20 cellular contexts compared by ENCODE assay signal in the genomic region with DNA sequence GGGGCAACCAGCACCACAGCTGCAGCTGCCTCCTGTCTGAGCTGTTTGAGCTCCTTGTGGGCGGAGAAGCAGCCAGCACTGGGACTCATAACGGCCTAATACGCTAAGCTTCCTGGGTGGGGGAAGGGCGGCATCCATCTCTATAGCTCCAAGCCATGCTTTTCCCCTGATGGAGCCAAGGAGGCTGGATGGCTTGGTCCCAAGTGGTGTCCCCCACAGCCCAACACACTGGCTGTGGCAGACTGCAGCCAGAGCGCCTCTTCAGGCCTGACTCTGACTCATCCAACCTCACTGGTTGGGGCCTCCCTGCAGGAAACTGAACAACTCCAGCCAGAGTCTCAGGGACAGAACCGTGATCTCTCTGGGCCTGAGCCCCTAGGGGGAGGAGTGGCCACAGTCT.
A peak's percentile ranks its signal among the peaks of the same experiment; 100 is the strongest.
DNase-seq lines count a peak whose midpoint lies in the region; ATAC-seq and TF ChIP-seq lines count a peak whose summit lies in the region.
"Had no signal": no experiment of that assay in that cellular context is flagged by ENCODE, and none has a peak within 500 bp of the region (broad histone marks: within the 10 kb centered on the region; RNA-seq: fewer than 3 reads in every experiment).

No MANE protein-coding gene starts in this region.

- TF ChIP-seq RAD21 in IMR-90 (IDR thresholded peaks at IDR 0.05; ENCODE audit: low read length): no peak

- H3K9me3 Mint-ChIP-seq in WTC11: peaks cover 37% of the 10 kb centered on the region

- no peak overlapping the region; the same call in none of the 2 replicates for H4K91ac ChIP-seq in IMR-90 (ENCODE audit: insufficient read depth, low read depth, low read length)

- peak; percentile 33 for DNase-seq in AG20443 (ENCODE audit: low spot score)
- DNase-seq in IMR-90: peak; percentile 69
- DNase-seq in WTC11 (ENCODE audit: low spot score): peak; percentile 13
- DNase-seq in hepatocyte (ENCODE audit: low spot score): peak; percentile 7
- DNase-seq in NCI-H69 (lab: John Stamatoyannopoulos, UW): no peak
- no peak for DNase-seq in OCI-LY7 (ENCODE audit: low spot score)
- DNase-seq: activated CD4-positive, alpha-beta T cell treated with anti-CD3 and anti-CD28 coated beads, Interleukin-2, amount 10 ng/mL, durations not matched to agents 24 days and 14 days; activated T-cell treated with anti-CD3 and anti-CD28 coated beads for 4 hours; DMS 273 treated with DMSO at 0.1 percent for 48 hours; effector CD4-positive, alpha-beta T cell; lower lobe of right lung; NCI-H748 treated with DMSO at 0.1 percent for 48 hours; retina; RPMI8226 had no signal

- H3K27me3 Mint-ChIP-seq in WTC11 (ENCODE audit: low read depth): no peaks in the 10 kb centered on the region
- H3K27me3 Mint-ChIP-seq: activated CD4-positive, alpha-beta T cell treated with anti-CD3 and anti-CD28 coated beads, Interleukin-2, amount 10 ng/mL, durations not matched to agents 24 days and 14 days; natural killer cell treated with Interleukin-12 subunit alpha and Interleukin-12 subunit beta and Interleukin-15 and Interleukin-18, amount 100 ng/mL, for 72 hours had no signal

- H3K4ac ChIP-seq in IMR-90 (ENCODE audit: low read depth, low read length): peak overlapping the region; percentile 69

- BruUV-seq in IMR-90 (replicated peaks; lab: Mats Ljungman, UMichigan) (no TSS peak), OCI-LY7 (replicated peaks; lab: Mats Ljungman, UMichigan) (no TSS peak)

- H3K36me3 Mint-ChIP-seq in WTC11: peaks cover 6% of the 10 kb centered on the region
- H3K36me3 Mint-ChIP-seq: activated naive CD4-positive, alpha-beta T cell treated with anti-CD3 and anti-CD28 coated beads, Interleukin-2, amount 50 U/mL, for 24 hours; natural killer cell treated with Interleukin-12 subunit alpha and Interleukin-12 subunit beta and Interleukin-15 and Interleukin-18, amount 100 ng/mL, for 72 hours had no signal

- ATAC-seq in IMR-90 (ENCODE audit: low read depth) (peak; percentile 83), WTC11 (peak; percentile 66), HG03025 (IDR thresholded peaks at IDR 0.05; ENCODE audit: low FRiP score, unreplicated experiment) (no peak), GM21619 (IDR thresholded peaks at IDR 0.05; ENCODE audit: unreplicated experiment) (no peak)
- ATAC-seq: lower lobe of right lung had no signal

- H2BK120ac ChIP-seq in IMR-90 (ENCODE audit: low read depth, low read length): peak overlapping the region; percentile 54

- dilution Hi-C loops in IMR-90 (cut with HindIII; ENCODE audit: low sequenced_read_pairs, unreplicated experiment): no loop called here

- H2AFZ ChIP-seq in IMR-90 (replicated peaks; ENCODE audit: low read length, poor library complexity) (peak overlapping the region; percentile 81), hepatocyte (no peak overlapping the region), OCI-LY7 (ENCODE audit: low read length) (no peak overlapping the region)

- H3K23ac ChIP-seq in IMR-90 (ENCODE audit: low read depth, low read length): no peak overlapping the region

- H3K4me3 ChIP-seq in IMR-90 (ENCODE audit: insufficient read depth, low read depth, low read length) (no peak overlapping the region), hepatocyte (no peak overlapping the region), OCI-LY7 (ENCODE audit: low read depth, low read length, poor library complexity, severe bottlenecking) (no peak overlapping the region)
- H3K4me3 ChIP-seq: cardiac muscle cell, lower lobe of right lung had no signal

- CTCF ChIA-PET in IMR-90 (lab: Yijun Ruan, JAX): no interaction called here
- CTCF ChIA-PET in WTC11 (lab: Charles Lee): interaction anchor here (1.1 to 1.9 kb wide), 2 partner anchors 8 to 37 kb away, joined by 4 to 6 read pairs; no protein-coding TSS in a partner anchor
- CTCF ChIA-PET in OCI-LY7 (lab: Charles Lee; ENCODE audit: unreplicated experiment): no interaction called here

- H3K79me1 ChIP-seq in IMR-90 (ENCODE audit: low read depth in 1 of 2, low read length in 2 of 2): no peaks in the 10 kb centered on the region

- POLR2A ChIA-PET in IMR-90 (lab: Charles Lee; ENCODE audit: unreplicated experiment) (no interaction called here), WTC11 (lab: Charles Lee) (no interaction called here), OCI-LY7 (lab: Charles Lee) (no interaction called here)

- H3K36me3 ChIP-seq in IMR-90 (ENCODE audit: control insufficient read depth, insufficient read depth, low read length): no peaks in the 10 kb centered on the region
- H3K36me3 ChIP-seq in hepatocyte (replicated peaks; ENCODE audit: insufficient read depth, low read depth): no peaks in the 10 kb centered on the region
- no peaks in the 10 kb centered on the region for H3K36me3 ChIP-seq in OCI-LY7 (ENCODE audit: insufficient read depth, low read length)
- H3K36me3 ChIP-seq: cardiac muscle cell, lower lobe of right lung had no signal

- peak overlapping the region; percentile 26; the same call in 1 of the 3 replicates for H2BK15ac ChIP-seq in IMR-90 (ENCODE audit: low read depth, low read length)

- peak overlapping the region; percentile 1 for H2AK9ac ChIP-seq in IMR-90 (replicated peaks; ENCODE audit: low read depth, low read length, poor library complexity)

- H3K27ac ChIP-seq in IMR-90 (ENCODE audit: insufficient read depth, low read length) (no peak overlapping the region), hepatocyte (no peak overlapping the region), OCI-LY7 (ENCODE audit: low read depth, low read length, poor library complexity, severe bottlenecking) (no peak overlapping the region)
- H3K27ac ChIP-seq: cardiac muscle cell, lower lobe of right lung had no signal

- peak overlapping the region; percentile 4; the same call in 1 of the 2 replicates for H3K56ac ChIP-seq in IMR-90 (ENCODE audit: extremely low read depth, insufficient read depth, low read length)

- no peaks in the 10 kb centered on the region for H3K27me3 ChIP-seq in IMR-90 (ENCODE audit: control insufficient read depth, insufficient read depth, low read length)
- H3K27me3 ChIP-seq in hepatocyte: no peaks in the 10 kb centered on the region
- H3K27me3 ChIP-seq: cardiac muscle cell had no signal

- 0 out of 2 replicates have a peak overlapping the region, but pooled peaks have one; percentile 13 for H3K18ac ChIP-seq in IMR-90 (ENCODE audit: low read depth, low read length)

- TF ChIP-seq POLR2A in IMR-90 (IDR thresholded peaks at IDR 0.05; ENCODE audit: low read depth, low read length): no peak

- peak overlapping the region; percentile 31; the same call in 1 of the 2 replicates for H2AK5ac ChIP-seq in IMR-90 (ENCODE audit: low read depth, low read length)

- no peak overlapping the region for H3K4me3 Mint-ChIP-seq in WTC11
- H3K4me3 Mint-ChIP-seq: activated CD4-positive, alpha-beta T cell treated with anti-CD3 and anti-CD28 coated beads, Interleukin-2, amount 10 ng/mL, durations not matched to agents 24 days and 14 days; activated naive CD4-positive, alpha-beta T cell treated with anti-CD3 and anti-CD28 coated beads, Interleukin-2, amount 50 U/mL, for 24 hours; natural killer cell treated with Interleukin-12 subunit alpha and Interleukin-12 subunit beta and Interleukin-15 and Interleukin-18, amount 100 ng/mL, for 72 hours; T-helper 1 cell treated with Interleukin-12 subunit alpha and Interleukin-12 subunit beta and Interleukin-4 antibody, amounts not matched to agents 30 μg/mL and 1 μg/mL, for 36 hours had no signal

- no peak for TF ChIP-seq CTCF in IMR-90 (conservative IDR thresholded peaks at IDR 0.05; ENCODE audit: low read depth, low read length)
- no peak for TF ChIP-seq CTCF in WTC11 (IDR thresholded peaks at IDR 0.05)
- no peak for TF ChIP-seq CTCF in hepatocyte (IDR thresholded peaks at IDR 0.05; ENCODE audit: poor library complexity)
- no peak for TF ChIP-seq CTCF in OCI-LY7 (conservative IDR thresholded peaks at IDR 0.05; ENCODE audit: low read length)

- H3K79me2 ChIP-seq in hepatocyte (no peaks in the 10 kb centered on the region), OCI-LY7 (ENCODE audit: insufficient read depth, low read depth, low read length) (no peaks in the 10 kb centered on the region)

- H2BK5ac ChIP-seq in IMR-90 (ENCODE audit: low read depth, low read length, poor library complexity, severe bottlenecking): peak overlapping the region; percentile 79

- no peaks in the 10 kb centered on the region for H3K9me1 ChIP-seq in IMR-90 (ENCODE audit: insufficient read depth, low read length)

- no peak overlapping the region for H3K9ac ChIP-seq in IMR-90 (ENCODE audit: low read depth, low read length)

- peaks cover 20% of the 10 kb centered on the region for H3K4me1 Mint-ChIP-seq in WTC11
- H3K4me1 Mint-ChIP-seq: activated CD4-positive, alpha-beta T cell treated with anti-CD3 and anti-CD28 coated beads, Interleukin-2, amount 10 ng/mL, durations not matched to agents 24 days and 14 days; activated naive CD4-positive, alpha-beta T cell treated with anti-CD3 and anti-CD28 coated beads, Interleukin-2, amount 50 U/mL, for 24 hours had no signal

- H3K4me1 ChIP-seq in IMR-90 (ENCODE audit: control insufficient read depth, insufficient read depth, low read length): peaks cover 3% of the 10 kb centered on the region; the same call in 1 of the 2 replicates
- no peaks in the 10 kb centered on the region for H3K4me1 ChIP-seq in hepatocyte (ENCODE audit: insufficient read depth)
- no peaks in the 10 kb centered on the region for H3K4me1 ChIP-seq in OCI-LY7 (ENCODE audit: insufficient read depth, low read length, poor library complexity, severe bottlenecking)
- H3K4me1 ChIP-seq: lower lobe of right lung had no signal

- H4K8ac ChIP-seq in IMR-90 (ENCODE audit: low read depth in 2 of 2, low read length in 2 of 2): peak overlapping the region in 1 of 2 experiments; percentile 7; a peak in 2 of 4 replicates

- H2BK20ac ChIP-seq in IMR-90 (ENCODE audit: low read depth, low read length): peak overlapping the region; percentile 44

- intact Hi-C loops in IMR-90 (cut with micrococcal nuclease): no loop called here
- intact Hi-C loops in OCI-LY7 (cut with micrococcal nuclease; ENCODE audit: unreplicated experiment): no loop called here

- peak overlapping the region; percentile 23; the same call in 1 of the 2 replicates for H4K5ac ChIP-seq in IMR-90 (ENCODE audit: low read depth, low read length)

- in situ Hi-C loops in IMR-90 (cut with MboI; ENCODE audit: low sequenced_read_pairs): no loop called here

- H4K20me1 ChIP-seq in IMR-90 (ENCODE audit: insufficient read depth, low read length): no peaks in the 10 kb centered on the region
- no peaks in the 10 kb centered on the region for H4K20me1 ChIP-seq in hepatocyte (ENCODE audit: insufficient read depth, poor library complexity, severe bottlenecking)
- no peaks in the 10 kb centered on the region for H4K20me1 ChIP-seq in OCI-LY7 (ENCODE audit: insufficient read depth, low read length)

- H3K27ac Mint-ChIP-seq in WTC11: no peak overlapping the region
- H3K27ac Mint-ChIP-seq: activated CD4-positive, alpha-beta T cell treated with anti-CD3 and anti-CD28 coated beads, Interleukin-2, amount 10 ng/mL, durations not matched to agents 24 days and 14 days; activated naive CD4-positive, alpha-beta T cell treated with anti-CD3 and anti-CD28 coated beads, Interleukin-2, amount 50 U/mL, for 24 hours; natural killer cell treated with Interleukin-12 subunit alpha and Interleukin-12 subunit beta and Interleukin-15 and Interleukin-18, amount 100 ng/mL, for 72 hours; T-helper 1 cell treated with Interleukin-12 subunit alpha and Interleukin-12 subunit beta and Interleukin-4 antibody, amounts not matched to agents 30 μg/mL and 1 μg/mL, for 36 hours had no signal

- H3K9me3 ChIP-seq in IMR-90 (ENCODE audit: control insufficient read depth, insufficient read depth, low read length): peaks cover 3% of the 10 kb centered on the region; the same call in 1 of the 2 replicates
- no peaks in the 10 kb centered on the region for H3K9me3 ChIP-seq in hepatocyte (ENCODE audit: low read depth)
- no peaks in the 10 kb centered on the region for H3K9me3 ChIP-seq in OCI-LY7 (ENCODE audit: low read length)
- H3K9me3 ChIP-seq: lower lobe of right lung had no signal

- WGBS in IMR-90 (ENCODE audit: extremely low coverage in 2 of 2, insufficient read length in 1 of 2), 2 experiments: no CpG with 5 or more reads among the region's 6 CpGs
- WGBS in hepatocyte (ENCODE audit: low lambda C conversion rate, missing lambda C conversion rate): 86% methylated on average over 6 of the region's 6 CpGs

- H3K14ac ChIP-seq in IMR-90 (replicated peaks; ENCODE audit: low read depth, low read length): 0 out of 2 replicates have a peak overlapping the region, but pooled peaks have one; percentile 27

- H3K9me2 ChIP-seq in hepatocyte (replicated peaks; ENCODE audit: insufficient read depth) (no peaks in the 10 kb centered on the region), OCI-LY7 (ENCODE audit: insufficient read depth, low read length) (no peaks in the 10 kb centered on the region)

- H3K4me2 ChIP-seq in IMR-90 (ENCODE audit: low read depth, low read length) (no peak overlapping the region), hepatocyte (no peak overlapping the region), OCI-LY7 (ENCODE audit: low read length) (no peak overlapping the region)

Comparison
In these comparisons a context has a peak if more than half of its experiments do, and no peak if none do; other contexts are left out.
1. DNase-seq: peak in AG20443 (single experiment), IMR-90 (single experiment), WTC11 (single experiment) and hepatocyte (single experiment); none in NCI-H69 (single experiment) and OCI-LY7 (single experiment).
2. ATAC-seq: peak in IMR-90 (single experiment) and WTC11 (single experiment); none in HG03025 (single experiment) and GM21619 (single experiment).